In the genomic region with DNA sequence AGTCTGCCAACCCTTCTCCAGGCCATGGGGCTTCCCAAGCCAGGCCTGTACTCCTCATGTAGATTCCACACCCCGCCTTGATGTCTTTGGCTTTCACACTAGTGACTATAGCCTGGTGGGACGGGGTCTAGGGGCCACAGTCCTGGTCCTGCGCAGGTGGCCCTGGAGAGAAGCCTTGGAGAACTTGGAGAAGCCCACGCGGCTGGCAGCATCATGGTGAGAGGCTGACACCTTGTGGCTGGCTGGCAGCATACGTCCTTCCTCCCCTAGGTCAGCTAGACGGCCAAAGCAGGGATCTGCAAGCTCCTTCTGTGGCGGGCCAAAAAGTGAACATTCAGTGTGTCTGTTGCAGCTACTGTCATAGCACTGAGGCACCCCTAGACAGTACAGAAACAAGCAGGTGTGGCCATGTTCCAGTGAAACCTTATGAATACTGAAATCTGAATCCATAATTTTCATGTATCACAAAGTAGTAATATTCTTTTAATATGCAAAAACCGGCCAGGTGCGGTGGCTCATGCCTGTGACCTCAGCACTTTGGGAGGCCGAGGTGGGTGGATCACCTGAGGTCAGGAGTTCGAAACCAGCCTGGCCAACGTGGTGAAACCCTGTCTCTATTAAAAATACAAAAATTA, we compare ENCODE assay signal across 8 cellular contexts. TPM values are rescaled to one million over a fixed set of nuclear protein-coding genes. Genes with fewer than 3 reads are reported as not detected.
A peak's percentile ranks its signal among the peaks of the same experiment; 100 is the strongest.
DNase-seq lines count a peak whose midpoint lies in the region; ATAC-seq lines count a peak whose summit lies in the region.

No MANE protein-coding gene starts in this region.

- DNase-seq in G401 (ENCODE audit: low spot score) = peak; percentile 88
- DNase-seq in M059J (ENCODE audit: low read depth) = peak; percentile 58
- DNase-seq in SJSA1 (ENCODE audit: low read depth in 1 of 2, low spot score in 2 of 2) = peak; percentile 45 to 75
- DNase-seq in adipocyte (ENCODE audit: low read depth) = peak; percentile 85
- DNase-seq in left cardiac atrium = peak; percentile 55
- peak; percentile 43 for DNase-seq in pulmonary artery endothelial cell (ENCODE audit: low read depth, low spot score)

- ATAC-seq in left cardiac atrium (peak; percentile 70 to 75), GM21367 (IDR thresholded peaks at IDR 0.05; ENCODE audit: unreplicated experiment) (no peak), GM21723 (IDR thresholded peaks at IDR 0.05; ENCODE audit: unreplicated experiment) (no peak)

- no peak overlapping the region for H3K4me3 ChIP-seq in SJSA1
- no peak overlapping the region for H3K4me3 ChIP-seq in adipocyte (ENCODE audit: low read length)

- H3K4me1 ChIP-seq in SJSA1 (replicated peaks) (no peaks in the 10 kb centered on the region), adipocyte (ENCODE audit: control insufficient read depth, insufficient read depth, low read length) (peaks cover 27% of the 10 kb centered on the region)

- H3K27me3 ChIP-seq in SJSA1 (replicated peaks) = peaks cover 4% of the 10 kb centered on the region; the same call in 1 of the 2 replicates
- H3K27me3 ChIP-seq in adipocyte (replicated peaks; ENCODE audit: control insufficient read depth, insufficient read depth, low read length) = peaks cover 20% of the 10 kb centered on the region

- H3K27ac ChIP-seq in SJSA1 = no peak overlapping the region

- H3K9ac ChIP-seq in adipocyte (ENCODE audit: low read length) = no peak overlapping the region

- intact Hi-C loops in left cardiac atrium (cut with DNase I) = loop anchor here in 1 of 2 donors (2.0 kb wide), 1 partner anchor 502 kb away; no protein-coding TSS in a partner anchor

- in situ Hi-C loops in G401 (cut with HindIII; ENCODE audit: low sequenced_read_pairs) = no loop called here

- no peaks in the 10 kb centered on the region for H3K36me3 ChIP-seq in SJSA1
- H3K36me3 ChIP-seq in adipocyte (ENCODE audit: control insufficient read depth, insufficient read depth, low read length, severe bottlenecking) = no peaks in the 10 kb centered on the region

- H3K9me3 ChIP-seq in SJSA1 (replicated peaks) (no peaks in the 10 kb centered on the region), adipocyte (ENCODE audit: control insufficient read depth, low read length) (no peaks in the 10 kb centered on the region)

RNA-seq across cellular contexts. Expression of a gene that starts 42.0 kb away (rescaled TPM):
- total RNA-seq in G401 (2014; rRNA removed; shearing (Covaris generic)) = 0.12 and 0.27 TPM in 2 replicates
- total RNA-seq in M059J (2014; rRNA removed; shearing (Covaris generic)) = not detected in 2 replicates
- total RNA-seq in SJSA1 (2014; rRNA removed; shearing (Covaris generic)) = not detected in 2 replicates
- total RNA-seq in left cardiac atrium (1 to 10 TPM; 2.2 to 2.4 TPM), pulmonary artery endothelial cell (0.04 TPM in 1 of 2 replicates, not detected in the other)

Comparison
In these comparisons a context has a peak if more than half of its experiments do, and no peak if none do; other contexts are left out.
1. ATAC-seq: peak in left cardiac atrium (2 of 2); none in GM21367 (single experiment) and GM21723 (single experiment).
2. Peak in every context shown above with its lines, with median percentiles within 50 percentile points of each other: DNase-seq.